1 cellular context compared by ENCODE assay signal in genomic region chr16:4654946-4655590, GRCh38.
TF ChIP-seq lines count a peak whose summit lies in the region.

No MANE protein-coding gene starts in this region.

TF ChIP-seq in HepG2, 621 proteins besides CTCF, POLR2A, EP300 and RAD21:
- no peak for TF ChIP-seq CHD4 (IDR thresholded peaks at IDR 0.05; ENCODE audit: borderline replicate concordance, low read length)
TF ChIP-seq in HepG2: peak in this region for 0.
